ENCODE assay signal across 8 cellular contexts in the genomic region with DNA sequence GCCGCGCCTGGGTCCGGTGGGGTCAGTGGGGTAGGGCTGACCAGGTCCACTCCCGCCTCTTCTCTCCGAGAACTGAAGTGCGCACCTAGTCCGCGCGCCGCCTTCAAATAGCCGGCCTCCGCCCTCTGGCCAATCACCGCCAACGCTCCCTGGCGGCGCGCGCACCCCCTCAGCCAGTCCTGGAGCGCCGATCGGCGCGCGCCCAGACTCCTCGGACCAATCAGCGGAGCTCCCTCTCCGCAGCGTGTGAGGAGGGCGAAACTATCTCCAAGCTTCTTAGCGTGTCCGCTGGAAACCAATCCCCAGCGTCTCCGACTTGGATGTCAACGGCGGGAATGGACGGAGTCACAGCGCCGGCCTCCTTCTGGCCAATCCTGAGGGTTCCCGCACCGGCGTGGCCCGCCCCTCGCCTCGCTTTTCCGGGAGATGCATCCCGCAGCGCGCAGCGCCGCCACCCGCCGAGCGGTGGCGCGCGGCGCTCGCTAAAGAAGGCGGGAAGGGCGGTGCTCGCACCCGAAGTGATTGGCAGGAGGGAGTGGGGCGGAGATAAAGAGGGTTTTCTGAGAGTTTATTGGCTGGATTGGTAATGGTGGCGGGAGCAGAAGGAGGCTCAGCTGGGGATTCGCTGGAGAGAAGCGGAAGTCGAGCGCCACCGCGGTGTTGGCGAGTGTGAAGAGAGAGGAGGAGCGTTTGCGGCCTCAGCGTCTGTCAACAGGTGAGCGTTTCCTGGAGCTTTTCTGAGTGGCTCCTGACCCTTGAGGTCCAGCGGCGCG. TPM values are rescaled to one million over a fixed set of nuclear protein-coding genes. Genes with fewer than 3 reads are reported as not detected.
DNase-seq lines count a peak whose midpoint lies in the region; TF ChIP-seq lines count a peak whose summit lies in the region.

A gene (minus strand): TSS at position 81 of the 773 bp plus-strand sequence. CDS start 133 bp downstream, outside the sequence.

- H3K4me3 Mint-ChIP-seq in nephron: peak within 1 kb of the TSS; percentile 84 to 90 (median 89)
- H3K4me3 Mint-ChIP-seq in stimulated activated naive CD8-positive, alpha-beta T cell treated with anti-CD3 and anti-CD28 coated beads, Interleukin-15, Interleukin-2, amounts not matched to agents 100 ng/mL and 50 ng/mL, for 24 hours: peak within 1 kb of the TSS; percentile 97

- in situ Hi-C loops in HAP-1 (cut with MboI; ENCODE audit: low sequenced_read_pairs): no loop called here

- peaks cover 26% of the 10 kb centered on the region for H3K4me1 ChIP-seq in HAP-1

- no peaks in the 10 kb centered on the region for H3K27me3 Mint-ChIP-seq in nephron (ENCODE audit: low read depth)
- no peaks in the 10 kb centered on the region for H3K27me3 Mint-ChIP-seq in stimulated activated naive CD8-positive, alpha-beta T cell treated with anti-CD3 and anti-CD28 coated beads, Interleukin-15, Interleukin-2, amounts not matched to agents 100 ng/mL and 50 ng/mL, for 24 hours

- peaks cover 17% of the 10 kb centered on the region for H3K36me3 ChIP-seq in HAP-1 (replicated peaks)
- H3K36me3 ChIP-seq in MG63: peaks cover 17% of the 10 kb centered on the region

- peak within 1 kb of the TSS; percentile 75 for H3K4me3 ChIP-seq in HAP-1
- peak within 1 kb of the TSS; percentile 91 for H3K4me3 ChIP-seq in MG63
- peak within 1 kb of the TSS; percentile 86 for H3K4me3 ChIP-seq in fibroblast of the aortic adventitia (ENCODE audit: low read depth, low read length)

- TF ChIP-seq CTCF in fibroblast of the aortic adventitia (IDR thresholded peaks at IDR 0.05; ENCODE audit: insufficient read depth, low read length) (peak; percentile 58), nephron (IDR thresholded peaks at IDR 0.05; ENCODE audit: unreplicated experiment in 3 of 3) (peak; percentile 79 to 86 (median 83))

- peak; percentile 100 for DNase-seq in GDM1 (lab: John Stamatoyannopoulos, UW)
- DNase-seq in HAP-1 (ENCODE audit: low spot score in 2 of 2): peak; percentile 99
- peak; percentile 100 for DNase-seq in MG63
- peak; percentile 100 for DNase-seq in SHP77 treated with DMSO at 0.1 percent for 48 hours (lab: John Stamatoyannopoulos, UW)
- DNase-seq in activated effector memory CD4-positive, alpha-beta T cell treated with anti-CD3 and anti-CD28 coated beads, Interleukin-2, amount 50 U/mL, for 16 hours: peak; percentile 99
- peak; percentile 100 for DNase-seq in fibroblast of the aortic adventitia (ENCODE audit: low read depth)

- H3K27me3 ChIP-seq in HAP-1 (ENCODE audit: low read depth) (no peaks in the 10 kb centered on the region), MG63 (no peaks in the 10 kb centered on the region)

- no peaks in the 10 kb centered on the region for H3K36me3 Mint-ChIP-seq in nephron (ENCODE audit: low read depth)
- H3K36me3 Mint-ChIP-seq in stimulated activated naive CD8-positive, alpha-beta T cell treated with anti-CD3 and anti-CD28 coated beads, Interleukin-15, Interleukin-2, amounts not matched to agents 100 ng/mL and 50 ng/mL, for 24 hours (ENCODE audit: low read depth): peaks cover 11% of the 10 kb centered on the region

- H3K9me3 ChIP-seq in HAP-1 (no peaks in the 10 kb centered on the region), MG63 (no peaks in the 10 kb centered on the region)

- H3K9me3 Mint-ChIP-seq in nephron: no peaks in the 10 kb centered on the region
- H3K9me3 Mint-ChIP-seq in stimulated activated naive CD8-positive, alpha-beta T cell treated with anti-CD3 and anti-CD28 coated beads, Interleukin-15, Interleukin-2, amounts not matched to agents 100 ng/mL and 50 ng/mL, for 24 hours: no peaks in the 10 kb centered on the region

- peaks cover 28% of the 10 kb centered on the region for H3K4me1 Mint-ChIP-seq in nephron
- peaks cover 44% of the 10 kb centered on the region for H3K4me1 Mint-ChIP-seq in stimulated activated naive CD8-positive, alpha-beta T cell treated with anti-CD3 and anti-CD28 coated beads, Interleukin-15, Interleukin-2, amounts not matched to agents 100 ng/mL and 50 ng/mL, for 24 hours (ENCODE audit: low read depth)

- H3K27ac Mint-ChIP-seq in nephron: peak within 1 kb of the TSS; percentile 75 to 90 (median 84)
- H3K27ac Mint-ChIP-seq in stimulated activated naive CD8-positive, alpha-beta T cell treated with anti-CD3 and anti-CD28 coated beads, Interleukin-15, Interleukin-2, amounts not matched to agents 100 ng/mL and 50 ng/mL, for 24 hours: peak within 1 kb of the TSS; percentile 96

RNA-seq across cellular contexts. Expression of the gene that starts here (rescaled TPM):
- 49.2 and 63.3 TPM in 2 replicates for total RNA-seq in MG63 (2014; rRNA removed; shearing (Covaris generic); ENCODE audit: low replicate concordance)
- 1.7 and 32.3 TPM in 2 replicates for total RNA-seq in fibroblast of the aortic adventitia (ENCODE audit: low replicate concordance)

Comparison
In these comparisons a context has a peak if more than half of its experiments do, and no peak if none do; other contexts are left out.
1. Peak in every context shown above with its lines: DNase-seq and H3K4me3 ChIP-seq.